8 cellular contexts compared by ENCODE assay signal in genomic region chr19:42132851-42133528, GRCh38. TPM values are rescaled to one million over a fixed set of nuclear protein-coding genes. Genes with fewer than 3 reads are reported as not detected.
A peak's percentile ranks its signal among the peaks of the same experiment; 100 is the strongest.
DNase-seq lines count a peak whose midpoint lies in the region; ATAC-seq and TF ChIP-seq lines count a peak whose summit lies in the region.

No MANE protein-coding gene starts in this region.

- peak overlapping the region; percentile 5; the same call in 1 of the 2 replicates for H3K27ac ChIP-seq in DND-41 (ENCODE audit: low read length)
- peak overlapping the region; percentile 20 for H3K27ac ChIP-seq in colonic mucosa
- no peak overlapping the region for H3K27ac ChIP-seq in right lobe of liver

- peaks cover 27% of the 10 kb centered on the region for H3K4me1 ChIP-seq in DND-41 (ENCODE audit: insufficient read depth, low read length)
- H3K4me1 ChIP-seq in colonic mucosa, result peaks cover 3% of the 10 kb centered on the region
- H3K4me1 ChIP-seq in right lobe of liver, result peaks cover 0 to 11% (median 0%) of the 10 kb centered on the region in 4 donors

- intact Hi-C loops in colonic mucosa (cut with DNase I) (loop anchor here (2.0 to 10.0 kb wide), 3 partner anchors 50 to 192 kb away; partner anchors contain the start of gene MEGF8), right lobe of liver (cut with DNase I) (loop anchor here (5.0 to 10.0 kb wide), 2 partner anchors 49 to 192 kb away; partner anchors contain the start of gene MEGF8 (in 1 of the 2))

- H2AFZ ChIP-seq in DND-41 (ENCODE audit: low read depth, low read length), result peak overlapping the region; percentile 74

- H3K9ac ChIP-seq in DND-41 (ENCODE audit: low read depth, low read length) (peak overlapping the region; percentile 47), colonic mucosa (ENCODE audit: low read depth in 2 of 2, low read length in 2 of 2) (peak overlapping the region in 1 of 2 donors; percentile 14)

- no peak for TF ChIP-seq POLR2A in right lobe of liver (IDR thresholded peaks at IDR 0.05)

- peak; percentile 83 for DNase-seq in DND-41
- peak; percentile 71 for DNase-seq in NCI-H345 (lab: John Stamatoyannopoulos, UW)
- peak; percentile 84 to 87 for DNase-seq in activated CD4-positive, alpha-beta T cell treated with anti-CD3 and anti-CD28 coated beads for 4 hours
- peak; percentile 69 for DNase-seq in colonic mucosa
- DNase-seq in right lobe of liver, result peak; percentile 71 to 78 (median 74)
- DNase-seq in stimulated activated CD4-positive, alpha-beta T cell treated with anti-CD3 and anti-CD28 coated beads, Interleukin-4, amount 100 ng/mL, for 4 hours, result peak; percentile 80 to 87

- peak; percentile 72 for ATAC-seq in DND-41 (ENCODE audit: insufficient read depth, low read depth)
- ATAC-seq in HG02840 (IDR thresholded peaks at IDR 0.05; ENCODE audit: low FRiP score, unreplicated experiment), result peak; percentile 35
- peak; percentile 83 to 91 (median 88) for ATAC-seq in right lobe of liver
- no peak for ATAC-seq in HG03196 (IDR thresholded peaks at IDR 0.05; ENCODE audit: unreplicated experiment)

- TF ChIP-seq CTCF in DND-41 (IDR thresholded peaks at IDR 0.05; ENCODE audit: borderline replicate concordance, extremely low read depth, low read length, poor library complexity, severe bottlenecking) (peak; percentile 94), colonic mucosa (IDR thresholded peaks at IDR 0.05) (peak; percentile 97), right lobe of liver (IDR thresholded peaks at IDR 0.05) (peak; percentile 95 to 98 (median 96))

- H3K4me2 ChIP-seq in DND-41 (ENCODE audit: insufficient read depth, low read length), result peak overlapping the region; percentile 95

- H3K4me3 ChIP-seq in DND-41 (ENCODE audit: low read depth in 1 of 2, low read length in 2 of 2) (peak overlapping the region in 1 of 2 experiments; percentile 61; a peak in 2 of 4 replicates), colonic mucosa (peak overlapping the region; percentile 28), right lobe of liver (peak overlapping the region in 1 of 3 donors; percentile 33)

- no peaks in the 10 kb centered on the region for H3K79me2 ChIP-seq in DND-41 (ENCODE audit: insufficient read depth, low read length)

- H3K9me3 ChIP-seq in DND-41 (ENCODE audit: insufficient read depth, low read length, severe bottlenecking), result no peaks in the 10 kb centered on the region
- no peaks in the 10 kb centered on the region for H3K9me3 ChIP-seq in colonic mucosa
- no peaks in the 10 kb centered on the region for H3K9me3 ChIP-seq in right lobe of liver

- H3K36me3 ChIP-seq in DND-41 (ENCODE audit: insufficient read depth, low read length) (no peaks in the 10 kb centered on the region), colonic mucosa (no peaks in the 10 kb centered on the region), right lobe of liver (no peaks in the 10 kb centered on the region)

- no peaks in the 10 kb centered on the region; the same call in 1 of the 2 replicates for H4K20me1 ChIP-seq in DND-41 (ENCODE audit: insufficient read depth, low read length)

- WGBS in right lobe of liver (ENCODE audit: insufficient coverage, low coverage, low lambda C conversion rate, missing lambda C conversion rate), result no CpG with 5 or more reads among the region's 46 CpGs

- H3K27me3 ChIP-seq in DND-41 (ENCODE audit: insufficient read depth, low read length, poor library complexity) (no peaks in the 10 kb centered on the region), colonic mucosa (peaks cover 14% of the 10 kb centered on the region), right lobe of liver (no peaks in the 10 kb centered on the region)

RNA-seq across cellular contexts. Expression of gene POU2F2, which starts 0.7 kb away (rescaled TPM):
- total RNA-seq in colonic mucosa, result 1 to 10 TPM; 2.1 to 4.0 TPM
- 1 to 10 TPM in 3 of 6 experiments, under 1 TPM in 3; 0.18 to 3.0 (median 1.00) TPM for total RNA-seq in right lobe of liver

RNA-seq across cellular contexts. Expression of gene ZNF574, which starts 57.0 kb away (rescaled TPM):
- total RNA-seq in colonic mucosa (10 to 100 TPM; 14.7 to 15.9 TPM), right lobe of liver (1 to 10 TPM; 4.3 to 5.8 (median 4.7) TPM)

Comparison
In these comparisons a context has a peak if more than half of its experiments do, and no peak if none do; other contexts are left out.
1. H3K27ac ChIP-seq: peak in DND-41 (single experiment) and colonic mucosa (single experiment); none in right lobe of liver (0 of 3).
2. Peak in every context shown above with its lines, with median percentiles within 50 percentile points of each other: DNase-seq and CTCF ChIP-seq.